ENCODE assay signal across 34 cellular contexts in the genomic region with DNA sequence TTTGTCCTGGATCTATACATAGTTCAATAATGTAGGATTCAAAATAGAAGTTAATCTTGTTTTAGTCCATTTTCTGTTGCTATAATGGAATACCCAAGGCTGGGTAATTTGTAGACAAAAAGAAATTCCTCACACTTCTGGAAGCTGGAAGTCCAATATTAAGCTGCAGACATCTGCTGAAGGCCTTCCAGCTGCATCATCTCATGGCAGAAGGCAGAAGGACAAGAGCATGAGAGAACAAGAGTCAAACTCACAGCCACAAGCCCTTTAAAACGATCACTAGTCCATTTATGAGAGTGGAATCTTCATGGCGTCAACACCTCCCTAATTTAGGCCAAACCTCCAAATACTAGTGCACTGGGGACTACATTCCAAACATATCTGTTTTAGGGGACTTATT.
"Had no signal": no experiment of that assay in that cellular context is flagged by ENCODE, and none has a peak within 500 bp of the region (broad histone marks: within the 10 kb centered on the region; RNA-seq: fewer than 3 reads in every experiment).

No MANE protein-coding gene starts in this region.

- H3K27ac ChIP-seq: KMS-11 had no signal

- H3K27me3 ChIP-seq: MG63 had no signal

- H3K4me3 ChIP-seq: MG63 had no signal

- H3K9me3 ChIP-seq: MG63 had no signal

- DNase-seq: Karpas-422, Kasumi-1, KG1, MG63, MM.1S, MV-4-11, NCI-H1048, NCI-H1092, NCI-H1092 treated with DMSO at 0.1 percent for 48 hours, NCI-H1105, NCI-H1105 treated with DMSO at 0.1 percent for 48 hours, NCI-H1417, NCI-H1417 treated with DMSO at 0.1 percent for 48 hours, NCI-H1436, NCI-H1436 treated with DMSO at 0.1 percent for 48 hours, NCI-H146, NCI-H1694, NCI-H1694 treated with DMSO at 0.1 percent for 48 hours, NCI-H187, NCI-H187 treated with DMSO at 0.1 percent for 48 hours, NCI-H1930, NCI-H2029, NCI-H2029 treated with DMSO at 0.1 percent for 48 hours, NCI-H2081, NCI-H2081 treated with DMSO at 0.1 percent for 48 hours, NCI-H2107, NCI-H2171, NCI-H2171 treated with DMSO at 0.1 percent for 48 hours, NCI-H2227 treated with DMSO at 0.1 percent for 48 hours, NCI-H226, NCI-H345, NCI-H446, NCI-H446 treated with DMSO at 0.1 percent for 48 hours had no signal
